2 cellular contexts compared by ENCODE assay signal in genomic region chr17:8542599-8542998, GRCh38.
TF ChIP-seq lines count a peak whose summit lies in the region.

No MANE protein-coding gene starts in this region.

TF ChIP-seq in IMR-90, 13 proteins besides CTCF, POLR2A, EP300 and RAD21:
- TF ChIP-seq ELK1 (IDR thresholded peaks at IDR 0.05; ENCODE audit: borderline replicate concordance, low read depth, low read length), result no peak
- no peak for TF ChIP-seq NFE2L2 (IDR thresholded peaks at IDR 0.05; ENCODE audit: low read depth, low read length)

TF ChIP-seq in HepG2, 621 proteins besides CTCF, POLR2A, EP300 and RAD21 (continued from another document):
- TF ChIP-seq RAD51 (IDR thresholded peaks at IDR 0.05; ENCODE audit: borderline replicate concordance) (no peak), GABPB1 (CRISPR knock-in tag; IDR thresholded peaks at IDR 0.05) (no peak), ZNF430 (CRISPR knock-in tag; IDR thresholded peaks at IDR 0.05) (0 out of 2 replicates have a peak, but pooled peaks have one; percentile 9)
TF ChIP-seq in HepG2: peak in this region for 1.
